Comparison of ENCODE assay signal across 10 cellular contexts in the genomic region with DNA sequence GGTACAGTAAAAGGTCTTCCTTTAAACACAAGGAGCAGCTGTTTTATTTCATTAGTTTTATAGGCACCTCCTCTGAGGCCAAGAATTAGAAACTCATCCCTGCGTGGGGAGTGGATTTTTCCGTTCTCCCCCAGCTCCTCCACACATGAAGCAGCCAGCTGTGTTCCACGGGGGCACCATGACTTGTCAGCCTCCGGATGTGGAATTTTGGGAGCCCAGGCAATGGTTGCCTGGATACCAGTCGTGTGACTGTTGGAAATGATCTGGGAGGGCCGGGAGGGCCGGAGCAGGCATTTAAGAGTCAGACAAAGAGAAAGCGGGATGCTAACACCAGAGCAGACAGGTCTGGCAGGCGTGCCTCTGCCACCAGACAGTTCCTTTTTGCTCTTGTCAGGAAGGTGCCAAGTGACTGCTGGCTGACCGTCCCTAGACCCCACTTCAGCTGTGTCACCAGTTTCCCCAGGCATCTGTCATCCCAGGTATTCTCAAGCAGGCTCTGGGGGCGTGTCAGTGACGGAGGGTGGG. TPM values are rescaled to one million over a fixed set of nuclear protein-coding genes. Genes with fewer than 3 reads are reported as not detected.
DNase-seq lines count a peak whose midpoint lies in the region; ATAC-seq and TF ChIP-seq lines count a peak whose summit lies in the region.
"Had no signal": no experiment of that assay in that cellular context is flagged by ENCODE, and none has a peak within 500 bp of the region (broad histone marks: within the 10 kb centered on the region; RNA-seq: fewer than 3 reads in every experiment).

No MANE protein-coding gene starts in this region.

- H3K27ac ChIP-seq in hepatocyte (peak overlapping the region; percentile 91), psoas muscle (peak overlapping the region; percentile 57)

- intact Hi-C loops in psoas muscle (cut with DNase I): no loop called here

- H3K27me3 ChIP-seq in hepatocyte: no peaks in the 10 kb centered on the region
- no peaks in the 10 kb centered on the region for H3K27me3 ChIP-seq in psoas muscle (ENCODE audit: insufficient read depth in 3 of 3, low read length in 2 of 3)

- H3K4me3 ChIP-seq in cardiac fibroblast (replicated peaks in 1 of 2; ENCODE audit: low read depth in 2 of 2, low read length in 2 of 2) (no peak overlapping the region), hepatocyte (no peak overlapping the region), psoas muscle (no peak overlapping the region)

- no peaks in the 10 kb centered on the region for H3K9me2 ChIP-seq in hepatocyte (replicated peaks; ENCODE audit: insufficient read depth)

- H2AFZ ChIP-seq in hepatocyte: no peak overlapping the region

- WGBS in hepatocyte (ENCODE audit: low lambda C conversion rate, missing lambda C conversion rate): 73% methylated on average over 12 of the region's 12 CpGs
- 19 to 29% (median 29%) methylated on average over 12 of the region's 12 CpGs for WGBS in psoas muscle, 3 donors

- peaks cover 30% of the 10 kb centered on the region for H3K4me1 ChIP-seq in hepatocyte (ENCODE audit: insufficient read depth)
- peaks cover 23% of the 10 kb centered on the region for H3K4me1 ChIP-seq in psoas muscle

- no peaks in the 10 kb centered on the region for H4K20me1 ChIP-seq in hepatocyte (ENCODE audit: insufficient read depth, poor library complexity, severe bottlenecking)

- H3K9me3 ChIP-seq in hepatocyte (ENCODE audit: low read depth) (no peaks in the 10 kb centered on the region), psoas muscle (no peaks in the 10 kb centered on the region)

- DNase-seq in Ammon's horn (ENCODE audit: low spot score): peak; percentile 71
- peak; percentile 70 to 91 for DNase-seq in cardiac fibroblast (ENCODE audit: low read depth in 2 of 2)
- DNase-seq in hepatocyte (ENCODE audit: low spot score): peak; percentile 53
- DNase-seq in psoas muscle: peak; percentile 69 to 79
- DNase-seq in UCSD-AML1 (lab: John Stamatoyannopoulos, UW; ENCODE audit: unreplicated experiment): no peak
- DNase-seq in DMS79 treated with DMSO at 0.1 percent for 48 hours (lab: John Stamatoyannopoulos, UW): no peak
- DNase-seq in NCI-H1694 (lab: John Stamatoyannopoulos, UW): no peak
- DNase-seq: activated CD8-positive, alpha-beta memory T cell treated with anti-CD3 and anti-CD28 coated beads, Interleukin-2, amount 50 U/mL, for 48 hours; NCI-H2227 treated with DMSO at 0.1 percent for 48 hours had no signal

- H3K4me2 ChIP-seq in hepatocyte: peak overlapping the region; percentile 43

- ATAC-seq in psoas muscle (peak; percentile 23 to 53 (median 38)), HG02981 (IDR thresholded peaks at IDR 0.05; ENCODE audit: unreplicated experiment) (no peak)

- no peak for TF ChIP-seq CTCF in cardiac fibroblast (IDR thresholded peaks at IDR 0.05; ENCODE audit: low read depth, low read length)
- no peak for TF ChIP-seq CTCF in hepatocyte (IDR thresholded peaks at IDR 0.05; ENCODE audit: poor library complexity)
- TF ChIP-seq CTCF in psoas muscle (IDR thresholded peaks at IDR 0.05): no peak

- H3K36me3 ChIP-seq in hepatocyte (replicated peaks; ENCODE audit: insufficient read depth, low read depth): no peaks in the 10 kb centered on the region
- peaks cover 0 to 26% of the 10 kb centered on the region in 2 donors for H3K36me3 ChIP-seq in psoas muscle (ENCODE audit: insufficient read depth in 1 of 2, low read depth in 1 of 2)

- H3K79me2 ChIP-seq in hepatocyte: peaks cover 10% of the 10 kb centered on the region

RNA-seq across cellular contexts. Expression of gene CDC42EP2, which starts 15.9 kb away (rescaled TPM):
- total RNA-seq in hepatocyte (19.5 and 21.7 TPM in 2 replicates), psoas muscle (1 to 10 TPM; 4.9 to 7.3 (median 6.8) TPM)
- polyA plus RNA-seq in hepatocyte (31.2 and 35.0 TPM in 2 replicates), psoas muscle (1 to 10 TPM; 2.7 to 5.9 (median 3.3) TPM)

RNA-seq across cellular contexts. Expression of gene DPF2, which starts 34.9 kb away (rescaled TPM):
- 26.8 and 28.4 TPM in 2 replicates for total RNA-seq in hepatocyte
- polyA plus RNA-seq in hepatocyte: 50.0 and 51.6 TPM in 2 replicates
- 10 to 100 TPM; 26.5 to 43.8 (median 40.6) TPM for total RNA-seq in psoas muscle
- 10 to 100 TPM; 24.8 to 39.2 (median 29.7) TPM for polyA plus RNA-seq in psoas muscle

RNA-seq across cellular contexts. Expression of gene POLA2, which starts 37.0 kb away (rescaled TPM):
- total RNA-seq in hepatocyte: 2.5 and 4.1 TPM in 2 replicates
- polyA plus RNA-seq in hepatocyte: 5.0 and 8.0 TPM in 2 replicates
- total RNA-seq in psoas muscle: 1 to 10 TPM; 1.7 to 3.4 (median 3.0) TPM
- 1 to 10 TPM; 2.1 to 5.8 (median 4.3) TPM for polyA plus RNA-seq in psoas muscle

RNA-seq across cellular contexts. Expression of gene TIGD3, which starts 55.8 kb away (rescaled TPM):
- total RNA-seq in hepatocyte (1.7 and 1.8 TPM in 2 replicates), psoas muscle (under 1 TPM in 1 of 4 donors, not detected in 3; 0.25 TPM)
- polyA plus RNA-seq in hepatocyte (1.6 and 2.0 TPM in 2 replicates), psoas muscle (under 1 TPM; 0.05 to 0.09 (median 0.08) TPM)

Comparison
In these comparisons a context has a peak if more than half of its experiments do, and no peak if none do; other contexts are left out.
1. DNase-seq: peak in Ammon's horn (single experiment), cardiac fibroblast (2 of 2), hepatocyte (single experiment) and psoas muscle (2 of 2); none in UCSD-AML1 (single experiment), DMS79 treated with DMSO at 0.1 percent for 48 hours (single experiment) and NCI-H1694 (single experiment).